Comparison of ENCODE assay signal across 11 cellular contexts in genomic region chr12:25020621-25021243, GRCh38.
A peak's percentile ranks its signal among the peaks of the same experiment; 100 is the strongest.
DNase-seq lines count a peak whose midpoint lies in the region; ATAC-seq and TF ChIP-seq lines count a peak whose summit lies in the region.
"Had no signal": no experiment of that assay in that cellular context is flagged by ENCODE, and none has a peak within 500 bp of the region (broad histone marks: within the 10 kb centered on the region; RNA-seq: fewer than 3 reads in every experiment).

No MANE protein-coding gene starts in this region.

- no peak overlapping the region for H3K4me3 ChIP-seq in adrenal gland

- peak overlapping the region; percentile 53 for H3K4me3 Mint-ChIP-seq in memory B cell

- H3K36me3 Mint-ChIP-seq in memory B cell: no peaks in the 10 kb centered on the region

- H3K4me1 Mint-ChIP-seq in memory B cell: peaks cover 25% of the 10 kb centered on the region

- intact Hi-C loops in adrenal gland (cut with DNase I): no loop called here

- H3K27ac ChIP-seq in adrenal gland: no peak overlapping the region
- H3K27ac ChIP-seq: epithelial cell of prostate had no signal

- no peaks in the 10 kb centered on the region for H3K27me3 ChIP-seq in adrenal gland

- peak overlapping the region; percentile 54 for H3K27ac Mint-ChIP-seq in memory B cell

- DNase-seq in memory B cell (ENCODE audit: low spot score in 2 of 2) (peak in 1 of 2 donors; percentile 14), NK-92 (lab: John Stamatoyannopoulos, UW; ENCODE audit: unreplicated experiment) (no peak), adrenal gland (no peak), NCI-H2227 treated with DMSO at 0.1 percent for 48 hours (lab: John Stamatoyannopoulos, UW) (no peak)
- no peak for DNase-seq in stimulated activated CD8-positive, alpha-beta memory T cell treated with anti-CD3 and anti-CD28 coated beads, Interleukin-4, amount 100 ng/mL, for 48 hours
- DNase-seq: activated CD4-positive, alpha-beta T cell treated with anti-CD3 and anti-CD28 coated beads for 1 hour; kidney had no signal

- H3K27me3 Mint-ChIP-seq in memory B cell: no peaks in the 10 kb centered on the region

- H3K4me1 ChIP-seq in adrenal gland (replicated peaks in 1 of 2): no peaks in the 10 kb centered on the region

- no peak for TF ChIP-seq CTCF in adrenal gland (IDR thresholded peaks at IDR 0.05)

- no peaks in the 10 kb centered on the region for H3K9me3 ChIP-seq in adrenal gland (replicated peaks in 1 of 3)

- no peaks in the 10 kb centered on the region for H3K36me3 ChIP-seq in adrenal gland (replicated peaks in 1 of 2)

- peak; percentile 86 for ATAC-seq in GM18907 (IDR thresholded peaks at IDR 0.05; ENCODE audit: unreplicated experiment)
- peak; percentile 90 for ATAC-seq in HG02571 (IDR thresholded peaks at IDR 0.05; ENCODE audit: unreplicated experiment)
- peak; percentile 94 for ATAC-seq in HG03442 (IDR thresholded peaks at IDR 0.05; ENCODE audit: unreplicated experiment)
- ATAC-seq in memory B cell (ENCODE audit: low read depth): peak; percentile 85

- 72 to 84% (median 80%) methylated on average over 7 of the region's 7 CpGs for WGBS in adrenal gland, 4 donors

- no peaks in the 10 kb centered on the region for H3K9me3 Mint-ChIP-seq in memory B cell

- no peak for TF ChIP-seq POLR2A in adrenal gland (IDR thresholded peaks at IDR 0.05)
